Comparison of ENCODE assay signal across 7 cellular contexts in the genomic region with DNA sequence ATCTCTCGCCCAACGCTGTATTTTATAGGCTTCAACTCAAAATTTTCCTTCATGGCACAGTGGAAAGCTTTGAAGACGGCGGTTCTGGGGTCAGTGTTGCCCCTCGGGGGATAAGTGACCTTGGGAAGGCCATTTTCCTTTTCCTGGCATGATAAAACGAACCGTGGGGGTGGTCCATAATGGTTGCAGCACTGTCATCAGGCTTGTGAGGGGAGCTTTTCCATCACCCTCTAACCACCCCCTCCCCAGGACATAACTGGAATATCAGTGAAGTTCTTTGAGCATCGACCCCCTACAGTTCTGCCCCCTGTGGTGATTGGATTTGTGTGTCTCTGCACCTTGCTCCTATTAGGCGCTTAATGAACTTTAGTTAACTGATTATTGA. TPM values are rescaled to one million over a fixed set of nuclear protein-coding genes. Genes with fewer than 3 reads are reported as not detected.
A peak's percentile ranks its signal among the peaks of the same experiment; 100 is the strongest.
DNase-seq lines count a peak whose midpoint lies in the region; ATAC-seq and TF ChIP-seq lines count a peak whose summit lies in the region.

No MANE protein-coding gene starts in this region.

- TF ChIP-seq POLR2A in esophagus muscularis mucosa (IDR thresholded peaks at IDR 0.05; ENCODE audit: low read depth) (no peak), ovary (IDR thresholded peaks at IDR 0.05) (no peak)

- BruUV-seq in PC-9 (replicated peaks; lab: Mats Ljungman, UMichigan): TSS peak; percentile 91

- WGBS in esophagus muscularis mucosa: 1% methylated on average over 9 of the region's 9 CpGs
- 1 to 2% (median 1%) methylated on average over 9 of the region's 9 CpGs for WGBS in ovary, 3 donors

- CTCF ChIA-PET in PC-9 (lab: Charles Lee): interaction anchor here (0.5 to 2.0 kb wide), 7 partner anchors 11 to 159 kb away, joined by 3 to 18 read pairs (median 10); partner anchors contain the start of gene TMED10

- no peaks in the 10 kb centered on the region for H3K79me2 ChIP-seq in PC-9 (ENCODE audit: low read depth)

- TF ChIP-seq CTCF in GM13976 (IDR thresholded peaks at IDR 0.05; ENCODE audit: borderline replicate concordance, control extremely low read depth, extremely low read depth, insufficient read depth, missing control alignments) (no peak), PC-9 (conservative IDR thresholded peaks at IDR 0.05) (peak; percentile 50; the same call in 1 of the 2 replicates), esophagus muscularis mucosa (IDR thresholded peaks at IDR 0.05) (peak in 2 of 3 experiments; percentile 2 to 9), ovary (IDR thresholded peaks at IDR 0.05) (peak in 1 of 3 donors; percentile 25)

- H3K27me3 ChIP-seq in PC-9 (ENCODE audit: insufficient read depth, low read depth): no peaks in the 10 kb centered on the region
- H3K27me3 ChIP-seq in esophagus muscularis mucosa: no peaks in the 10 kb centered on the region
- H3K27me3 ChIP-seq in ovary: no peaks in the 10 kb centered on the region

- POLR2A ChIA-PET in PC-9 (lab: Charles Lee; ENCODE audit: unreplicated experiment): interaction anchor here (0.5 to 2.7 kb wide), 23 partner anchors 12 to 1750 kb away, joined by 3 to 65 read pairs (median 8); partner anchors contain the start of genes FOS and TMED10

- H3K9me2 ChIP-seq in PC-9 (ENCODE audit: insufficient read depth): no peaks in the 10 kb centered on the region

- no peaks in the 10 kb centered on the region for H4K20me1 ChIP-seq in PC-9 (ENCODE audit: insufficient read depth)

- TF ChIP-seq EP300 in esophagus muscularis mucosa (IDR thresholded peaks at IDR 0.05): no peak
- no peak for TF ChIP-seq EP300 in ovary (IDR thresholded peaks at IDR 0.05)

- H3K4me2 ChIP-seq in PC-9: peak overlapping the region; percentile 85

- ATAC-seq in GM21619 (IDR thresholded peaks at IDR 0.05; ENCODE audit: unreplicated experiment) (no peak), HG03571 (IDR thresholded peaks at IDR 0.05; ENCODE audit: unreplicated experiment) (no peak)

- H3K9me3 ChIP-seq in PC-9 (ENCODE audit: insufficient read depth, low read depth): no peaks in the 10 kb centered on the region
- H3K9me3 ChIP-seq in esophagus muscularis mucosa: no peaks in the 10 kb centered on the region
- H3K9me3 ChIP-seq in ovary: no peaks in the 10 kb centered on the region

- peaks cover 42% of the 10 kb centered on the region; the same call in 1 of the 2 replicates for H3F3A ChIP-seq in PC-9 (ENCODE audit: insufficient read depth, low read depth)

- intact Hi-C loops in PC-9 (cut with micrococcal nuclease; ENCODE audit: unreplicated experiment) (loop anchor here (1.0 to 10.0 kb wide), 7 partner anchors 17 to 410 kb away; partner anchors contain the start of genes DLST and TMED10), esophagus muscularis mucosa (cut with DNase I) (loop anchor here (5.0 kb wide), 2 partner anchors 57 to 117 kb away; partner anchors contain the start of gene TMED10), ovary (cut with DNase I) (loop anchor here in 1 of 4 donors (2.0 to 5.0 kb wide), 2 partner anchors 16 to 147 kb away; partner anchors contain the start of gene FOS)

- H3K4me3 ChIP-seq in PC-9: peak overlapping the region; percentile 65
- peak overlapping the region; percentile 65 to 71 (median 67) for H3K4me3 ChIP-seq in esophagus muscularis mucosa
- peak overlapping the region; percentile 74 for H3K4me3 ChIP-seq in ovary

- H2AFZ ChIP-seq in PC-9: peak overlapping the region; percentile 87

- peak; percentile 41 for DNase-seq in GM13976 (ENCODE audit: low spot score)
- no peak for DNase-seq in PC-9
- DNase-seq in esophagus muscularis mucosa (ENCODE audit: extremely low spot score): no peak
- DNase-seq in ovary: no peak
- no peak for DNase-seq in T1000 (lab: John Stamatoyannopoulos, UW)

- in situ Hi-C loops in GM13976 (cut with MboI; ENCODE audit: low sequenced_read_pairs, unreplicated experiment): no loop called here

- H3K27ac ChIP-seq in PC-9 (peak overlapping the region; percentile 67), esophagus muscularis mucosa (replicated peaks in 1 of 4) (peak overlapping the region; percentile 94 to 96 (median 96)), ovary (peak overlapping the region; percentile 70 to 77)

- no peaks in the 10 kb centered on the region for H3K36me3 ChIP-seq in PC-9 (ENCODE audit: low read depth)
- H3K36me3 ChIP-seq in esophagus muscularis mucosa: no peaks in the 10 kb centered on the region
- H3K36me3 ChIP-seq in ovary: no peaks in the 10 kb centered on the region

- H3K4me1 ChIP-seq in PC-9 (replicated peaks; ENCODE audit: insufficient read depth) (peaks cover 45% of the 10 kb centered on the region), esophagus muscularis mucosa (peaks cover 21 to 43% (median 32%) of the 10 kb centered on the region in 4 donors), ovary (ENCODE audit: insufficient read depth) (peaks cover 18% of the 10 kb centered on the region)

RNA-seq across cellular contexts. Expression of gene FOS, which starts 16.0 kb away (rescaled TPM):
- total RNA-seq in PC-9 (2021): 84.6 and 154 TPM in 2 replicates
- total RNA-seq in esophagus muscularis mucosa: 100 to 1,000 TPM in 2 of 4 donors, 10 to 100 TPM in 2; 68.6 to 695 (median 143) TPM
- 1,000 to 10,000 TPM in 2 of 7 donors, 100 to 1,000 TPM in 5; 115 to 2,019 (median 178) TPM for total RNA-seq in ovary
- polyA plus RNA-seq in ovary: 100 to 1,000 TPM; 129 to 499 TPM
